Comparison of ENCODE assay signal across 8 cellular contexts in the genomic region with DNA sequence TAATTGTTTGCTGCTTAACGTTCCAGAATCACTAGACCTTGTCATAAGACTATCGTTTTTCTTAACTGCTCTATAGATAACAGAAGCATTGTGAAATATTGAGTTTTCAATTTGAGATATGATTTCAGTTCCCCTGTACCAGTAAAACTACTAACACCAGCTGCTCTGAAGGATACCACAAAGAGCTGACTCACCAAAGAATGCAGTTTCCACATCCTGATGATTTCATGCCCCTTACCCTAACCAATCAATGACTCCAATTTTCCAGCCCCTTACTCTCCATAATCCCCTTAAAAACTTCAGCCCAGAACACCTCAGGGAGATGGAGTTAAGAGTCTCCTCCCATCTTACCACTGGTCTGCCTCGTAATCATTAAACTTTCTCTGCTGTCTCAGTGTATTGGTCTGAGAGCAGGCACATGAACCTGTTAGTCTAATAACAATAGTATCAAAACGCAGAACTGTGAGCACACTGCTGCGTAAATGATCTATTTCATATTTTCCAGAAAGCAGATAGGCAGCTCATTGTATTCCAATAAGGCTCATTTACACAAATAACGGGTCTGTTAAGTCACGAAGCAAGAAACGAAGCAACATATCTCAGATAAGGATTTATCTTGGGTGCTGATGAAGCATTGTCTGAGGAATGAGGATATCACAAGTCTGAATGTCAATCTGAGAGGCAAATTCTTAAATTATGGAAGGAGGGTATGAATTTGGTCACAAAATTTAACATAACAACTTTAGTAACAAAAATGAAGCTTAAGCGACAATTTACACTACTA. TPM values are rescaled to one million over a fixed set of nuclear protein-coding genes. Genes with fewer than 3 reads are reported as not detected.
DNase-seq lines count a peak whose midpoint lies in the region; ATAC-seq and TF ChIP-seq lines count a peak whose summit lies in the region.

No MANE protein-coding gene starts in this region.

- intact Hi-C loops in OCI-LY7 (cut with micrococcal nuclease; ENCODE audit: unreplicated experiment) (no loop called here), vagina (cut with DNase I) (no loop called here)

- H3K79me2 ChIP-seq in OCI-LY7 (ENCODE audit: insufficient read depth, low read depth, low read length) = no peaks in the 10 kb centered on the region

- H3K4me3 ChIP-seq in OCI-LY7 (ENCODE audit: low read depth, low read length, poor library complexity, severe bottlenecking) (no peak overlapping the region), vagina (no peak overlapping the region)

- peak overlapping the region; percentile 18 for H2AFZ ChIP-seq in OCI-LY7 (ENCODE audit: low read length)

- no peaks in the 10 kb centered on the region for H3K36me3 ChIP-seq in OCI-LY7 (ENCODE audit: insufficient read depth, low read length)
- H3K36me3 ChIP-seq in vagina = no peaks in the 10 kb centered on the region

- no peaks in the 10 kb centered on the region for H3K9me3 ChIP-seq in OCI-LY7 (ENCODE audit: low read length)
- no peaks in the 10 kb centered on the region for H3K9me3 ChIP-seq in vagina

- H3K27ac ChIP-seq in OCI-LY7 (ENCODE audit: low read depth, low read length, poor library complexity, severe bottlenecking) (no peak overlapping the region), epithelial cell of prostate (peak overlapping the region; percentile 15), vagina (peak overlapping the region; percentile 25)

- no peaks in the 10 kb centered on the region for H4K20me1 ChIP-seq in OCI-LY7 (ENCODE audit: insufficient read depth, low read length)

- POLR2A ChIA-PET in OCI-LY7 (lab: Charles Lee) = interaction anchor here (0.7 kb wide), 1 partner anchor 19 kb away, joined by 4 read pairs; no protein-coding TSS in a partner anchor

- TF ChIP-seq CTCF in OCI-LY7 (conservative IDR thresholded peaks at IDR 0.05; ENCODE audit: low read length) (no peak), vagina (IDR thresholded peaks at IDR 0.05) (no peak)

- H3K9me2 ChIP-seq in OCI-LY7 (ENCODE audit: insufficient read depth, low read length) = no peaks in the 10 kb centered on the region

- TF ChIP-seq POLR2A in vagina (IDR thresholded peaks at IDR 0.05) = no peak

- H3K27me3 ChIP-seq in vagina = no peaks in the 10 kb centered on the region

- DNase-seq in OCI-LY7 (ENCODE audit: low spot score) (no peak), epithelial cell of prostate (ENCODE audit: low read depth, low spot score) (no peak), vagina (ENCODE audit: extremely low spot score in 2 of 2) (no peak), NCI-H1092 treated with DMSO at 0.1 percent for 48 hours (lab: John Stamatoyannopoulos, UW) (no peak), putamen (ENCODE audit: low spot score) (no peak), COLO668 (lab: John Stamatoyannopoulos, UW; ENCODE audit: unreplicated experiment) (no peak)

- no TSS peak for BruUV-seq in OCI-LY7 (replicated peaks; lab: Mats Ljungman, UMichigan)

- no peak overlapping the region for H3K4me2 ChIP-seq in OCI-LY7 (ENCODE audit: low read length)

- ATAC-seq in GM18909 (IDR thresholded peaks at IDR 0.05; ENCODE audit: poor library complexity, unreplicated experiment) (peak; percentile 95), HG02885 (IDR thresholded peaks at IDR 0.05; ENCODE audit: poor library complexity, unreplicated experiment) (peak; percentile 74)

- CTCF ChIA-PET in OCI-LY7 (lab: Charles Lee; ENCODE audit: unreplicated experiment) = no interaction called here

- peaks cover 8% of the 10 kb centered on the region for H3K4me1 ChIP-seq in OCI-LY7 (ENCODE audit: insufficient read depth, low read length, poor library complexity, severe bottlenecking)
- no peaks in the 10 kb centered on the region for H3K4me1 ChIP-seq in vagina

RNA-seq across cellular contexts. Expression of a gene that starts 14.1 kb away (rescaled TPM):
- not detected in 2 replicates for total RNA-seq in OCI-LY7 (2014; rRNA removed; shearing (Covaris generic))
- total RNA-seq in OCI-LY7 (2022) = not detected in 2 replicates
- not detected for total RNA-seq in vagina
